ENCODE assay signal across 19 cellular contexts in genomic region chr15:63698731-63699130, GRCh38.
"Had no signal": no experiment of that assay in that cellular context is flagged by ENCODE, and none has a peak within 500 bp of the region (broad histone marks: within the 10 kb centered on the region; RNA-seq: fewer than 3 reads in every experiment).

No MANE protein-coding gene starts in this region.

- H3K4me3 Mint-ChIP-seq: activated CD8-positive, alpha-beta memory T cell treated with anti-CD3 and anti-CD28 coated beads, Interleukin-2, amount 10 ng/mL, durations not matched to agents 7 days and 5 days; nephron; T-helper 1 cell treated with Interleukin-12 subunit alpha and Interleukin-12 subunit beta and Interleukin-4 antibody, amounts not matched to agents 30 μg/mL and 1 μg/mL, for 36 hours had no signal

- H3K4me3 ChIP-seq: dorsolateral prefrontal cortex, psoas muscle, stomach, uterus had no signal

- H3K27me3 ChIP-seq: brain microvascular endothelial cell, dorsolateral prefrontal cortex, stomach, uterus had no signal

- H3K36me3 ChIP-seq: uterus had no signal

- ATAC-seq: activated CD8-positive, alpha-beta memory T cell treated with anti-CD3 and anti-CD28 coated beads, Interleukin-2, amount 10 ng/mL, durations not matched to agents 7 days and 5 days; esophagus mucosa; psoas muscle; sciatic nerve; SK-N-SH treated with all-trans-retinoic acid at 6 μM for 48 hours had no signal

- H3K4me1 ChIP-seq: uterus had no signal

- H3K9me3 ChIP-seq: psoas muscle, stomach, uterus had no signal

- H3K4me1 Mint-ChIP-seq: activated CD8-positive, alpha-beta memory T cell treated with anti-CD3 and anti-CD28 coated beads, Interleukin-2, amount 10 ng/mL, durations not matched to agents 7 days and 5 days; nephron had no signal

- H3K27ac ChIP-seq: brain microvascular endothelial cell, psoas muscle, stomach, uterus had no signal

- DNase-seq: activated CD4-positive, alpha-beta T cell treated with anti-CD3 and anti-CD28 coated beads, Interleukin-2, amount 50 U/mL, for 1 hour; activated CD4-positive, CD25-positive, alpha-beta regulatory T cell; activated CD8-positive, alpha-beta memory T cell treated with anti-CD3 and anti-CD28 coated beads, Interleukin-2, amount 10 ng/mL, durations not matched to agents 7 days and 5 days; activated naive CD4-positive, alpha-beta T cell; brain microvascular endothelial cell; dorsolateral prefrontal cortex; foreskin fibroblast; head of caudate nucleus; psoas muscle; stimulated activated CD4-positive, alpha-beta T cell treated with anti-CD3 and anti-CD28 coated beads, Interleukin-12 subunit alpha, Interleukin-12 subunit beta, amount 100 ng/mL, for 4 hours; stimulated activated CD4-positive, alpha-beta T cell treated with anti-CD3 and anti-CD28 coated beads, Interleukin-4, amount 100 ng/mL, for 1 hour; stimulated activated CD8-positive, alpha-beta memory T cell treated with anti-CD3 and anti-CD28 coated beads, Interleukin-4, amount 100 ng/mL, for 48 hours; stomach; uterus had no signal

- H3K27ac Mint-ChIP-seq: activated CD8-positive, alpha-beta memory T cell treated with anti-CD3 and anti-CD28 coated beads, Interleukin-2, amount 10 ng/mL, durations not matched to agents 7 days and 5 days; nephron; T-helper 1 cell treated with Interleukin-12 subunit alpha and Interleukin-12 subunit beta and Interleukin-4 antibody, amounts not matched to agents 30 μg/mL and 1 μg/mL, for 36 hours had no signal

- H3K27me3 Mint-ChIP-seq: activated CD8-positive, alpha-beta memory T cell treated with anti-CD3 and anti-CD28 coated beads, Interleukin-2, amount 10 ng/mL, durations not matched to agents 7 days and 5 days had no signal

- H3K9me3 Mint-ChIP-seq: nephron; T-helper 1 cell treated with Interleukin-12 subunit alpha and Interleukin-12 subunit beta and Interleukin-4 antibody, amounts not matched to agents 30 μg/mL and 1 μg/mL, for 36 hours had no signal
